10 cellular contexts compared by ENCODE assay signal in the genomic region with DNA sequence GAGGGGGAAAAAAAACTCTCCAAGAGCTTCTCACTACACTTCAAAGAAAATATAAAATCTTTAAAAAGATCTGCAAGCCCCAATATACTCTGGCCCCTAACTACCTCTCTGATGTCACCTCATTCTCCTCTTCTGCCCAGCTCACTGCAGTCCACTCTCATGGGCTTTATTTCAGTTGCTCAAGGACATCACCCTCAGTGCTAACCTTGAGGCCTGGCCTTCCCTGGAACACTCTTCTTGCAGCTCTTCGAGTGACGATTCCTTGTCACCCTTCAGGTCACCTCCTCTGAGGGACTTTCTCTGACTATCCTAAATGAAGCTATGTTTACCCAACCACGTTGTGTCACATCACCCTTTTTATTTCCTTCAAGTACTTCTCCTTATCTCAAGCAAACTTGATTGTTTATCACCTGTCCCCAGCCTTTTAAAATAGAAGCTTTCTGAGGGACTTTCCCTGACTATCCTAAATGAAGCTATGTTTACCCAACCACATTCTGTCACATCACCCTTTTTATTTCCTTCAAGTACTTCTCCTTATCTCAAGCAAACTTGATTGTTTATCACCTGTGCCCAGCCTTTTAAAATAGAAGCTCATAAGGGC. TPM values are rescaled to one million over a fixed set of nuclear protein-coding genes. Genes with fewer than 3 reads are reported as not detected.
DNase-seq lines count a peak whose midpoint lies in the region; ATAC-seq and TF ChIP-seq lines count a peak whose summit lies in the region.
"Had no signal": no experiment of that assay in that cellular context is flagged by ENCODE, and none has a peak within 500 bp of the region (broad histone marks: within the 10 kb centered on the region; RNA-seq: fewer than 3 reads in every experiment).

No MANE protein-coding gene starts in this region.

- H3K4me3 ChIP-seq in right cardiac atrium (ENCODE audit: low read length) (no peak overlapping the region), psoas muscle (no peak overlapping the region), SJCRH30 (no peak overlapping the region)
- H3K4me3 ChIP-seq: SK-N-MC had no signal

- peak; percentile 50 for ATAC-seq in GM18870 (IDR thresholded peaks at IDR 0.05; ENCODE audit: unreplicated experiment)
- ATAC-seq in GM21619 (IDR thresholded peaks at IDR 0.05; ENCODE audit: unreplicated experiment): peak; percentile 39
- ATAC-seq in HG03342 (IDR thresholded peaks at IDR 0.05; ENCODE audit: unreplicated experiment): peak; percentile 26
- peak; percentile 56 to 68 for ATAC-seq in right cardiac atrium
- ATAC-seq in psoas muscle: no peak

- H3K27ac ChIP-seq in right cardiac atrium (ENCODE audit: low read length) (no peak overlapping the region), psoas muscle (no peak overlapping the region), SJCRH30 (no peak overlapping the region)
- H3K27ac ChIP-seq: SK-N-MC had no signal

- DNase-seq in right cardiac atrium: no peak
- no peak for DNase-seq in middle frontal gyrus (ENCODE audit: extremely low spot score, low spot score)
- DNase-seq in psoas muscle: no peak
- no peak for DNase-seq in SJCRH30
- DNase-seq: activated T-cell treated with anti-CD3 and anti-CD28 coated beads for 4 hours, NCI-H1694 had no signal

- H3K27me3 ChIP-seq in right cardiac atrium (ENCODE audit: control insufficient read depth, insufficient read depth) (no peaks in the 10 kb centered on the region), psoas muscle (ENCODE audit: insufficient read depth in 3 of 3, low read length in 2 of 3) (no peaks in the 10 kb centered on the region), SJCRH30 (no peaks in the 10 kb centered on the region)

- no peak for TF ChIP-seq CTCF in psoas muscle (IDR thresholded peaks at IDR 0.05)

- H3K4me1 ChIP-seq in right cardiac atrium (ENCODE audit: control insufficient read depth, insufficient read depth, low read length) (no peaks in the 10 kb centered on the region), psoas muscle (no peaks in the 10 kb centered on the region), SJCRH30 (no peaks in the 10 kb centered on the region)

- H3K9me3 ChIP-seq in right cardiac atrium (ENCODE audit: control insufficient read depth, low read length) (no peaks in the 10 kb centered on the region), psoas muscle (no peaks in the 10 kb centered on the region), SJCRH30 (replicated peaks) (no peaks in the 10 kb centered on the region)

- WGBS in right cardiac atrium: 66% methylated on average over 3 of the region's 3 CpGs
- WGBS in psoas muscle, 3 donors: 80 to 91% (median 81%) methylated on average over 3 of the region's 3 CpGs

- H3K36me3 ChIP-seq in psoas muscle (ENCODE audit: insufficient read depth in 1 of 2, low read depth in 1 of 2) (peaks cover 2 to 95% of the 10 kb centered on the region in 2 donors), SJCRH30 (peaks cover 10% of the 10 kb centered on the region; the same call in 1 of the 2 replicates)

- intact Hi-C loops in right cardiac atrium (cut with DNase I) (loop anchor here in 3 of 4 donors (2.0 to 5.0 kb wide), 3 partner anchors 237 to 257 kb away; no protein-coding TSS in a partner anchor), psoas muscle (cut with DNase I) (loop anchor here (5.0 kb wide), 1 partner anchor 257 kb away; no protein-coding TSS in a partner anchor)

RNA-seq across cellular contexts. Expression of gene RTTN, which starts 10.4 kb away (rescaled TPM):
- total RNA-seq in right cardiac atrium: 1 to 10 TPM; 6.6 to 7.9 (median 7.4) TPM
- 3.8 TPM for polyA plus RNA-seq in right cardiac atrium
- 1 to 10 TPM; 3.9 to 7.1 (median 4.5) TPM for total RNA-seq in psoas muscle
- polyA plus RNA-seq in psoas muscle: 1 to 10 TPM; 1.6 to 3.4 (median 2.4) TPM
- total RNA-seq in SJCRH30 (2014; rRNA removed; shearing (Covaris generic)): 21.3 and 22.8 TPM in 2 replicates

Comparison
In these comparisons a context has a peak if more than half of its experiments do, and no peak if none do; other contexts are left out.
1. ATAC-seq: peak in GM18870 (single experiment), GM21619 (single experiment), HG03342 (single experiment) and right cardiac atrium (2 of 2); none in psoas muscle (0 of 4).